In the genomic region with DNA sequence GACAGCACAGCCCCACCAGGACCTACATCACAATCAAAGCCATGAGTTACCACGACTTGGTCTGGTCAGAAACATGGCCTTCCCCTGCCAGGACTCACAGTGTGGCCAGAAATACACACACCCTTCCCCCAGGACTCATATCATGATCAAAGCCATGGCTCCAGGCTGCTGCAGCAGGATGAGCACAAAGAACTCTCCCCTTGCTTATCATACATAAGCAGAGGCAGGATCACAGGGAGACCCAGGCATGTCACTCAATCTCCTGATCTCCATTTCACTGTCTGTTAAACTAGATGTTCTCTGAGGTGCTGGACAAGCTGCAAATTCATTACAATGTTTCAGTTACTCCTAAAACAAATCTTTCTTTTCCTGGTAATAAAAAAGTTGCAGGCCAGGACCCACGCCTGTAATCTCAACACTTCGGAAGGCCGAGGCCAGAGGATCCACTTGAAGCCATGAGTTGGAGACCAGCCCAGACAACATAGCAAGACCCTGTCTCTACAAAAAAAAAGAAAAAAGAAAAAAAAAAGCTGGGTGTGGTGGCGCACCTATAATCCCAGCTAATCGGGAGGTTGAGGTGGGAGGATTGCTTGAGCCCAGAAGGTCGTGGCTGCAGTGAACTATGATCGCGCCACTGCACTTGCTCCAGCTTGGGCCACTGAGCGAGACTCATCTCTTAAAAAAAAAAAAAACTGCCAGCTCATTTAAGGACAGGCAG, we compare ENCODE assay signal across 1 cellular context.
TF ChIP-seq lines count a peak whose summit lies in the region.

No MANE protein-coding gene starts in this region.

TF ChIP-seq in K562, 482 proteins besides CTCF, POLR2A, EP300 and RAD21 (continued from another document and continues in another):
- TF ChIP-seq, protein P1, sequence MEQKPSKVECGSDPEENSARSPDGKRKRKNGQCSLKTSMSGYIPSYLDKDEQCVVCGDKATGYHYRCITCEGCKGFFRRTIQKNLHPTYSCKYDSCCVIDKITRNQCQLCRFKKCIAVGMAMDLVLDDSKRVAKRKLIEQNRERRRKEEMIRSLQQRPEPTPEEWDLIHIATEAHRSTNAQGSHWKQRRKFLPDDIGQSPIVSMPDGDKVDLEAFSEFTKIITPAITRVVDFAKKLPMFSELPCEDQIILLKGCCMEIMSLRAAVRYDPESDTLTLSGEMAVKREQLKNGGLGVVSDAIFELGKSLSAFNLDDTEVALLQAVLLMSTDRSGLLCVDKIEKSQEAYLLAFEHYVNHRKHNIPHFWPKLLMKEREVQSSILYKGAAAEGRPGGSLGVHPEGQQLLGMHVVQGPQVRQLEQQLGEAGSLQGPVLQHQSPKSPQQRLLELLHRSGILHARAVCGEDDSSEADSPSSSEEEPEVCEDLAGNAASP (IDR thresholded peaks at IDR 0.05): no peak
- TF ChIP-seq JUN (IDR thresholded peaks at IDR 0.05; ENCODE audit: borderline replicate concordance, low read depth, low read length) (no peak), JUN (CRISPR knock-in tag; IDR thresholded peaks at IDR 0.05; ENCODE audit: borderline replicate concordance) (no peak), TBL1XR1 (IDR thresholded peaks at IDR 0.05; ENCODE audit: low read length in 2 of 2) (peak in 1 of 2 experiments; percentile 50; a peak in 1 of 4 replicates), ZNF3 (CRISPR knock-in tag; IDR thresholded peaks at IDR 0.05) (no peak), ZNF431 (CRISPR knock-in tag; IDR thresholded peaks at IDR 0.05) (no peak), TAF1 (IDR thresholded peaks at IDR 0.05; ENCODE audit: control insufficient read depth, extremely low read depth, insufficient read depth, low read length, severe bottlenecking) (no peak), ZNF197 (CRISPR knock-in tag; IDR thresholded peaks at IDR 0.05; ENCODE audit: low read depth) (no peak), SNRNP70 (optimal IDR thresholded peaks at IDR 0.05; ENCODE audit: low read depth, low read length) (no peak), CCAR2 (IDR thresholded peaks at IDR 0.05; ENCODE audit: low read depth, low read length) (no peak), SRSF3 (IDR thresholded peaks at IDR 0.05; ENCODE audit: insufficient read depth, low read length) (no peak), CEBPG (CRISPR knock-in tag; IDR thresholded peaks at IDR 0.05) (no peak), CEBPG (tag; conservative IDR thresholded peaks at IDR 0.05 in 1 of 2, IDR thresholded peaks at IDR 0.05 in 1 of 2) (no peak), ETV6 (IDR thresholded peaks at IDR 0.05; ENCODE audit: borderline replicate concordance in 1 of 2, low read depth in 2 of 2, low read length in 1 of 2) (no peak), ETV6 (CRISPR knock-in tag; IDR thresholded peaks at IDR 0.05; ENCODE audit: borderline replicate concordance) (no peak), ZNF23 (CRISPR knock-in tag; IDR thresholded peaks at IDR 0.05) (no peak), ZBTB26 (CRISPR knock-in tag; IDR thresholded peaks at IDR 0.05) (no peak), SAP30 (IDR thresholded peaks at IDR 0.05; ENCODE audit: borderline replicate concordance, insufficient read depth, low read depth, low read length, poor library complexity, severe bottlenecking) (no peak), TAF7 (tag; IDR thresholded peaks at IDR 0.05) (no peak), POLR2B (IDR thresholded peaks at IDR 0.05; ENCODE audit: low read depth, partially characterized antibody) (no peak), TAL1 (IDR thresholded peaks at IDR 0.05) (peak; percentile 85), NR3C1 (CRISPR knock-in tag; IDR thresholded peaks at IDR 0.05) (no peak), PML (IDR thresholded peaks at IDR 0.05; ENCODE audit: low read length) (peak; percentile 79), ZNF445 (CRISPR knock-in tag; IDR thresholded peaks at IDR 0.05; ENCODE audit: low read depth) (no peak), GTF2A2 (tag; IDR thresholded peaks at IDR 0.05) (no peak), FOS (IDR thresholded peaks at IDR 0.05; ENCODE audit: extremely low read depth, insufficient read length) (no peak), SP2 (IDR thresholded peaks at IDR 0.05; ENCODE audit: extremely low read depth, low read depth, low read length, poor library complexity, severe bottlenecking) (no peak), CCNT2 (IDR thresholded peaks at IDR 0.05; ENCODE audit: borderline replicate concordance, extremely low read depth, insufficient read length, low read depth, low read length) (no peak)
- TF ChIP-seq, protein P2, sequence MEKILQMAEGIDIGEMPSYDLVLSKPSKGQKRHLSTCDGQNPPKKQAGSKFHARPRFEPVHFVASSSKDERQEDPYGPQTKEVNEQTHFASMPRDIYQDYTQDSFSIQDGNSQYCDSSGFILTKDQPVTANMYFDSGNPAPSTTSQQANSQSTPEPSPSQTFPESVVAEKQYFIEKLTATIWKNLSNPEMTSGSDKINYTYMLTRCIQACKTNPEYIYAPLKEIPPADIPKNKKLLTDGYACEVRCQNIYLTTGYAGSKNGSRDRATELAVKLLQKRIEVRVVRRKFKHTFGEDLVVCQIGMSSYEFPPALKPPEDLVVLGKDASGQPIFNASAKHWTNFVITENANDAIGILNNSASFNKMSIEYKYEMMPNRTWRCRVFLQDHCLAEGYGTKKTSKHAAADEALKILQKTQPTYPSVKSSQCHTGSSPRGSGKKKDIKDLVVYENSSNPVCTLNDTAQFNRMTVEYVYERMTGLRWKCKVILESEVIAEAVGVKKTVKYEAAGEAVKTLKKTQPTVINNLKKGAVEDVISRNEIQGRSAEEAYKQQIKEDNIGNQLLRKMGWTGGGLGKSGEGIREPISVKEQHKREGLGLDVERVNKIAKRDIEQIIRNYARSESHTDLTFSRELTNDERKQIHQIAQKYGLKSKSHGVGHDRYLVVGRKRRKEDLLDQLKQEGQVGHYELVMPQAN (IDR thresholded peaks at IDR 0.05; ENCODE audit: borderline replicate concordance): no peak
- TF ChIP-seq, protein P3, sequence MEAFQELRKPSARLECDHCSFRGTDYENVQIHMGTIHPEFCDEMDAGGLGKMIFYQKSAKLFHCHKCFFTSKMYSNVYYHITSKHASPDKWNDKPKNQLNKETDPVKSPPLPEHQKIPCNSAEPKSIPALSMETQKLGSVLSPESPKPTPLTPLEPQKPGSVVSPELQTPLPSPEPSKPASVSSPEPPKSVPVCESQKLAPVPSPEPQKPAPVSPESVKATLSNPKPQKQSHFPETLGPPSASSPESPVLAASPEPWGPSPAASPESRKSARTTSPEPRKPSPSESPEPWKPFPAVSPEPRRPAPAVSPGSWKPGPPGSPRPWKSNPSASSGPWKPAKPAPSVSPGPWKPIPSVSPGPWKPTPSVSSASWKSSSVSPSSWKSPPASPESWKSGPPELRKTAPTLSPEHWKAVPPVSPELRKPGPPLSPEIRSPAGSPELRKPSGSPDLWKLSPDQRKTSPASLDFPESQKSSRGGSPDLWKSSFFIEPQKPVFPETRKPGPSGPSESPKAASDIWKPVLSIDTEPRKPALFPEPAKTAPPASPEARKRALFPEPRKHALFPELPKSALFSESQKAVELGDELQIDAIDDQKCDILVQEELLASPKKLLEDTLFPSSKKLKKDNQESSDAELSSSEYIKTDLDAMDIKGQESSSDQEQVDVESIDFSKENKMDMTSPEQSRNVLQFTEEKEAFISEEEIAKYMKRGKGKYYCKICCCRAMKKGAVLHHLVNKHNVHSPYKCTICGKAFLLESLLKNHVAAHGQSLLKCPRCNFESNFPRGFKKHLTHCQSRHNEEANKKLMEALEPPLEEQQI (IDR thresholded peaks at IDR 0.05): no peak
- TF ChIP-seq, protein P4, sequence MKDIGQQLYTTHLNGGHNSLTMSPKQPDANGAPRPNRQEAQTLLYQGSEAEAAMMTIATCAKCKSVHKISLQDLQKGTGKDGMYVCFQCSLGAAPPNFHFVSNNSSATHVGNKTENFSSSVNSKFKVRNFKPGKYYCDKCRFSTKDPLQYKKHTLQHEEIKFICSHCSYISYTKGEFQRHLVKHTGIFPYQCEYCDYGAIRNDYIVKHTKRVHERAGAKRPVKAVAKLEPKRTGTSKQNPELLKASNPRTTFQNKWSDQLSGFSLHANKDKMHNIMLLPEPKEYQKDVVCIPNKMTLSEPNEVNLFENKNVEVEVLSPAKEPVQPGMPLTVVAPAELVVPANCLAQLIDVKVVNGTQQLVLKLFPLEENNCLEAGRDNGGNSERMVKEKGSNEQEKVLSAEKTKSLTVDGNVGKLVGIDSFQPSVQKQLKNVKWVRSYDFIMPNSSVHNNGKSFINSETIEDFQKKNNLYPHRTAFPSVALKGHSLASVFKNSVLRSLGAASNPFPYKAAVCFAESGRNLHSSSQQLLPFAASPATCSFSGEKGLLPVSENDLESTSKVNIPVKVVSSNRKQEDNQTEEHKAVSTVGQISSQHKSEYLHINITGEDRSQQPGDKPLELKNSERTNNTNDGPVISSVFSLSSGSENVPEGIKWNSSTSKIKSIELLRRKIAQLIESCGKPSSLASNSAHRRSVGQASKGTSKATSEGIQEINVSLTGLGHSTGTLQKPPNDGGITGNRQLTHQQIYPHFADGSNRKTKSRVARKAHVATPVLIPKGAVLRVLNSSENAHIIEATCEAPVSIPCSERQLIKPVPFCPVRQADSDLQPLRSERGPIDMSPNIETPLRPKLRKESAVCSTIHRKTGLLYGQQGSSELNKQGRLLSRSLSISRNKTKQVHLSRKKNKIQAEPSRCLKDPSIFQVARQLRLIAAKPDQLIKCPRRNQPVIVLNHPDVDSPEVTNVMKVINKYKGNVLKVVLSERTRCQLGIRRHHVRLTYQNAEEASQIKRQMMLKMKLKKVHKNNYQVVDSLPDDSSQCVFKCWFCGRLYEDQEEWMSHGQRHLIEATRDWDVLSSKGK (CRISPR knock-in tag; IDR thresholded peaks at IDR 0.05): no peak
- TF ChIP-seq, protein P5, sequence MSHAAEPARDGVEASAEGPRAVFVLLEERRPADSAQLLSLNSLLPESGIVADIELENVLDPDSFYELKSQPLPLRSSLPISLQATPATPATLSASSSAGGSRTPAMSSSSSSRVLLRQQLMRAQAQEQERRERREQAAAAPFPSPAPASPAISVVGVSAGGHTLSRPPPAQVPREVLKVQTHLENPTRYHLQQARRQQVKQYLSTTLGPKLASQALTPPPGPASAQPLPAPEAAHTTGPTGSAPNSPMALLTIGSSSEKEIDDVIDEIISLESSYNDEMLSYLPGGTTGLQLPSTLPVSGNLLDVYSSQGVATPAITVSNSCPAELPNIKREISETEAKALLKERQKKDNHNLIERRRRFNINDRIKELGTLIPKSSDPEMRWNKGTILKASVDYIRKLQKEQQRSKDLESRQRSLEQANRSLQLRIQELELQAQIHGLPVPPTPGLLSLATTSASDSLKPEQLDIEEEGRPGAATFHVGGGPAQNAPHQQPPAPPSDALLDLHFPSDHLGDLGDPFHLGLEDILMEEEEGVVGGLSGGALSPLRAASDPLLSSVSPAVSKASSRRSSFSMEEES (CRISPR knock-in tag; IDR thresholded peaks at IDR 0.05): no peak
- TF ChIP-seq, protein P6, sequence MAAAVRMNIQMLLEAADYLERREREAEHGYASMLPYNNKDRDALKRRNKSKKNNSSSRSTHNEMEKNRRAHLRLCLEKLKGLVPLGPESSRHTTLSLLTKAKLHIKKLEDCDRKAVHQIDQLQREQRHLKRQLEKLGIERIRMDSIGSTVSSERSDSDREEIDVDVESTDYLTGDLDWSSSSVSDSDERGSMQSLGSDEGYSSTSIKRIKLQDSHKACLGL (CRISPR knock-in tag; IDR thresholded peaks at IDR 0.05; ENCODE audit: borderline replicate concordance, poor library complexity, severe bottlenecking): no peak
- TF ChIP-seq, protein P7, sequence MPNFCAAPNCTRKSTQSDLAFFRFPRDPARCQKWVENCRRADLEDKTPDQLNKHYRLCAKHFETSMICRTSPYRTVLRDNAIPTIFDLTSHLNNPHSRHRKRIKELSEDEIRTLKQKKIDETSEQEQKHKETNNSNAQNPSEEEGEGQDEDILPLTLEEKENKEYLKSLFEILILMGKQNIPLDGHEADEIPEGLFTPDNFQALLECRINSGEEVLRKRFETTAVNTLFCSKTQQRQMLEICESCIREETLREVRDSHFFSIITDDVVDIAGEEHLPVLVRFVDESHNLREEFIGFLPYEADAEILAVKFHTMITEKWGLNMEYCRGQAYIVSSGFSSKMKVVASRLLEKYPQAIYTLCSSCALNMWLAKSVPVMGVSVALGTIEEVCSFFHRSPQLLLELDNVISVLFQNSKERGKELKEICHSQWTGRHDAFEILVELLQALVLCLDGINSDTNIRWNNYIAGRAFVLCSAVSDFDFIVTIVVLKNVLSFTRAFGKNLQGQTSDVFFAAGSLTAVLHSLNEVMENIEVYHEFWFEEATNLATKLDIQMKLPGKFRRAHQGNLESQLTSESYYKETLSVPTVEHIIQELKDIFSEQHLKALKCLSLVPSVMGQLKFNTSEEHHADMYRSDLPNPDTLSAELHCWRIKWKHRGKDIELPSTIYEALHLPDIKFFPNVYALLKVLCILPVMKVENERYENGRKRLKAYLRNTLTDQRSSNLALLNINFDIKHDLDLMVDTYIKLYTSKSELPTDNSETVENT (CRISPR knock-in tag; IDR thresholded peaks at IDR 0.05): no peak
- TF ChIP-seq, protein P8, sequence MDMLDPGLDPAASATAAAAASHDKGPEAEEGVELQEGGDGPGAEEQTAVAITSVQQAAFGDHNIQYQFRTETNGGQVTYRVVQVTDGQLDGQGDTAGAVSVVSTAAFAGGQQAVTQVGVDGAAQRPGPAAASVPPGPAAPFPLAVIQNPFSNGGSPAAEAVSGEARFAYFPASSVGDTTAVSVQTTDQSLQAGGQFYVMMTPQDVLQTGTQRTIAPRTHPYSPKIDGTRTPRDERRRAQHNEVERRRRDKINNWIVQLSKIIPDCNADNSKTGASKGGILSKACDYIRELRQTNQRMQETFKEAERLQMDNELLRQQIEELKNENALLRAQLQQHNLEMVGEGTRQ (CRISPR knock-in tag; IDR thresholded peaks at IDR 0.05): no peak
- TF ChIP-seq, protein P9, sequence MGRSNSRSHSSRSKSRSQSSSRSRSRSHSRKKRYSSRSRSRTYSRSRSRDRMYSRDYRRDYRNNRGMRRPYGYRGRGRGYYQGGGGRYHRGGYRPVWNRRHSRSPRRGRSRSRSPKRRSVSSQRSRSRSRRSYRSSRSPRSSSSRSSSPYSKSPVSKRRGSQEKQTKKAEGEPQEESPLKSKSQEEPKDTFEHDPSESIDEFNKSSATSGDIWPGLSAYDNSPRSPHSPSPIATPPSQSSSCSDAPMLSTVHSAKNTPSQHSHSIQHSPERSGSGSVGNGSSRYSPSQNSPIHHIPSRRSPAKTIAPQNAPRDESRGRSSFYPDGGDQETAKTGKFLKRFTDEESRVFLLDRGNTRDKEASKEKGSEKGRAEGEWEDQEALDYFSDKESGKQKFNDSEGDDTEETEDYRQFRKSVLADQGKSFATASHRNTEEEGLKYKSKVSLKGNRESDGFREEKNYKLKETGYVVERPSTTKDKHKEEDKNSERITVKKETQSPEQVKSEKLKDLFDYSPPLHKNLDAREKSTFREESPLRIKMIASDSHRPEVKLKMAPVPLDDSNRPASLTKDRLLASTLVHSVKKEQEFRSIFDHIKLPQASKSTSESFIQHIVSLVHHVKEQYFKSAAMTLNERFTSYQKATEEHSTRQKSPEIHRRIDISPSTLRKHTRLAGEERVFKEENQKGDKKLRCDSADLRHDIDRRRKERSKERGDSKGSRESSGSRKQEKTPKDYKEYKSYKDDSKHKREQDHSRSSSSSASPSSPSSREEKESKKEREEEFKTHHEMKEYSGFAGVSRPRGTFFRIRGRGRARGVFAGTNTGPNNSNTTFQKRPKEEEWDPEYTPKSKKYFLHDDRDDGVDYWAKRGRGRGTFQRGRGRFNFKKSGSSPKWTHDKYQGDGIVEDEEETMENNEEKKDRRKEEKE (IDR thresholded peaks at IDR 0.05; ENCODE audit: borderline replicate concordance in 1 of 2, control insufficient read depth in 1 of 2, low read depth in 2 of 2, low read length in 1 of 2): no peak
